Comparison of ENCODE assay signal across 20 cellular contexts in the genomic region with DNA sequence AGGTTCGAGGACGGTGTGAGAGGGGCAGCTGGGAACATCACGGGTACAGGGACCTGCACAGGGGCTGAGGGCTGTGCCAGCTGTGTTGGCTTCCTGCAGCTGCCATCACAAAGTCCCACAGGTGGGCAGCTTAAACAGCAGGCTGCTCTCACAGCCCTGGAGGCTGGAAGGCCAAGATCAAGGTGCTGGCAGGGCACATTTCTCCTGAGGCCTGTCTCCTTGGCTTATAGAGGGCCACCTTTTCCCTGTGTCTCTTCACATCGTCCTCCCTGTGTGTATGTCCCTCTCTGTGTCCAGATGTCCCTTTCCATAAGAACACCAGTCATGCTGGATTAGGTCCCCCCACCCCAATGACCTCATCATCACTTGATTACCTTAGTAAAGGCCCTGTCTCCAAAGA.
"Had no signal": no experiment of that assay in that cellular context is flagged by ENCODE, and none has a peak within 500 bp of the region (broad histone marks: within the 10 kb centered on the region; RNA-seq: fewer than 3 reads in every experiment).

No MANE protein-coding gene starts in this region.

- H3K9ac ChIP-seq: SK-N-SH had no signal

- DNase-seq: IMR-90, Karpas-422, KG1, MG63, NCI-H1092, NCI-H1105 treated with DMSO at 0.1 percent for 48 hours, NCI-H1417 treated with DMSO at 0.1 percent for 48 hours, NCI-H146, NCI-H1694 treated with DMSO at 0.1 percent for 48 hours, NCI-H1930, NCI-H2081, NCI-H2107, NCI-H2227 treated with DMSO at 0.1 percent for 48 hours, NCI-H524, NCI-H526 treated with DMSO at 0.1 percent for 48 hours, NCI-H774, SHP77, SK-N-SH, SW 1271 had no signal

- H3K4me2 ChIP-seq: SK-N-SH had no signal

- H3K27ac ChIP-seq: RWPE1 had no signal

- H3K4me3 ChIP-seq: MG63 had no signal

- H3K27me3 ChIP-seq: MG63 had no signal

- H3K36me3 ChIP-seq: MG63 had no signal

- H3K9me3 ChIP-seq: MG63, SK-N-SH had no signal
